Comparison of ENCODE assay signal across 6 cellular contexts in genomic region chr7:117241088-117241487, GRCh38.
"Had no signal": no experiment of that assay in that cellular context is flagged by ENCODE, and none has a peak within 500 bp of the region (broad histone marks: within the 10 kb centered on the region; RNA-seq: fewer than 3 reads in every experiment).

No MANE protein-coding gene starts in this region.

- FAIRE-seq: G401.6, GM12891, GM18507, GM19239 had no signal

- DNase-seq: GDM1, GF-D8 had no signal
